Comparison of ENCODE assay signal across 1 cellular context in the genomic region with DNA sequence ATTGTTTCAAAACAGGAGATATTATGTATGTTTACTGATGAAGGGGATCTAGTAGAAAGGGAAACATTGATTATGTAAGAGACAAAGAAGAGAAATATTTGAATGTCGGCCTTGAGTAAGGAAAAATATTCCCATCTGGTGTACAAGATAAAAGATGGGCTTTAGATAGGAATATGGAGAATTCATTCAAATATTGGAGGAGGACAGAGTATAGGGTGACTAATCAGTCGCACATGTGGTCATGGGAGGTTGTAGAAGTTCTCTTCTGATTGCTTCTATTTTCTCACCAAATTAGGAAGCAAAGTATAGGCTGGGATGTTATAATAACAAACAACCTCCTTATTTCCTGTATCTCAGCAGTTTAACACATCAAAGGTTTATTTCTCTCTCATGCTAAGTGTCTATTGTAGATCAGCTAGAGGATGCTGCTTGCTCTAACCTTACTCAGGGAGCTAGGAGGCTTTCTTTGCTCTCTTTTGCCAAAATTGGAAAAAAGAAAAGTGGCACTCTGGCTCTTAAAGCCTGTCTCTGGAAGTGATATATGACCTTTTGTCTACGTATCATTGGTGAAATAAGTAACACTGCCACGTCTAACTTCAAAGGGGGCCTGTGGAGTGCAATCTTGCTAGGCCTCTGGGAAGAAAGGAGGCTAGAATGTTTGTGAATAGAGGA.
A peak's percentile ranks its signal among the peaks of the same experiment; 100 is the strongest.
TF ChIP-seq lines count a peak whose summit lies in the region.

No MANE protein-coding gene starts in this region.

TF ChIP-seq in K562, 482 proteins besides CTCF, POLR2A, EP300 and RAD21 (continued from another document):
- TF ChIP-seq CREB3L1 (IDR thresholded peaks at IDR 0.05; ENCODE audit: borderline replicate concordance, low read depth) = peak; percentile 41; the same call in 1 of the 2 replicates
- no peak for TF ChIP-seq THRAP3 (IDR thresholded peaks at IDR 0.05; ENCODE audit: borderline replicate concordance)
- TF ChIP-seq SRF (CRISPR knock-in tag; IDR thresholded peaks at IDR 0.05) = peak in 1 of 2 experiments; percentile 91; a peak in 2 of 4 replicates
- TF ChIP-seq NONO (IDR thresholded peaks at IDR 0.05; ENCODE audit: low read depth in 2 of 2, low read length in 1 of 2) = no peak
- TF ChIP-seq ZNF239 (CRISPR knock-in tag; IDR thresholded peaks at IDR 0.05) = no peak
- TF ChIP-seq MGA (IDR thresholded peaks at IDR 0.05) = peak; percentile 29; the same call in 1 of the 2 replicates
- TF ChIP-seq SMARCA4 (IDR thresholded peaks at IDR 0.05) = peak; percentile 65
- no peak for TF ChIP-seq HDAC6 (IDR thresholded peaks at IDR 0.05; ENCODE audit: low read depth, low read length)
- TF ChIP-seq TCF3 (CRISPR knock-in tag; IDR thresholded peaks at IDR 0.05) = peak; percentile 56
- TF ChIP-seq ZNF644 (tag; IDR thresholded peaks at IDR 0.05; ENCODE audit: low read depth) = peak; percentile 73; the same call in 1 of the 2 replicates
- TF ChIP-seq, protein P1, sequence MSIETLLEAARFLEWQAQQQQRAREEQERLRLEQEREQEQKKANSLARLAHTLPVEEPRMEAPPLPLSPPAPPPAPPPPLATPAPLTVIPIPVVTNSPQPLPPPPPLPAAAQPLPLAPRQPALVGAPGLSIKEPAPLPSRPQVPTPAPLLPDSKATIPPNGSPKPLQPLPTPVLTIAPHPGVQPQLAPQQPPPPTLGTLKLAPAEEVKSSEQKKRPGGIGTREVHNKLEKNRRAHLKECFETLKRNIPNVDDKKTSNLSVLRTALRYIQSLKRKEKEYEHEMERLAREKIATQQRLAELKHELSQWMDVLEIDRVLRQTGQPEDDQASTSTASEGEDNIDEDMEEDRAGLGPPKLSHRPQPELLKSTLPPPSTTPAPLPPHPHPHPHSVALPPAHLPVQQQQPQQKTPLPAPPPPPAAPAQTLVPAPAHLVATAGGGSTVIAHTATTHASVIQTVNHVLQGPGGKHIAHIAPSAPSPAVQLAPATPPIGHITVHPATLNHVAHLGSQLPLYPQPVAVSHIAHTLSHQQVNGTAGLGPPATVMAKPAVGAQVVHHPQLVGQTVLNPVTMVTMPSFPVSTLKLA (conservative IDR thresholded peaks at IDR 0.05) = 0 out of 4 replicates have a peak, but pooled peaks of 1 of the 2 experiments have one; percentile 25
- TF ChIP-seq ZNF507 (tag; conservative IDR thresholded peaks at IDR 0.05) = no peak
- TF ChIP-seq, protein P2, sequence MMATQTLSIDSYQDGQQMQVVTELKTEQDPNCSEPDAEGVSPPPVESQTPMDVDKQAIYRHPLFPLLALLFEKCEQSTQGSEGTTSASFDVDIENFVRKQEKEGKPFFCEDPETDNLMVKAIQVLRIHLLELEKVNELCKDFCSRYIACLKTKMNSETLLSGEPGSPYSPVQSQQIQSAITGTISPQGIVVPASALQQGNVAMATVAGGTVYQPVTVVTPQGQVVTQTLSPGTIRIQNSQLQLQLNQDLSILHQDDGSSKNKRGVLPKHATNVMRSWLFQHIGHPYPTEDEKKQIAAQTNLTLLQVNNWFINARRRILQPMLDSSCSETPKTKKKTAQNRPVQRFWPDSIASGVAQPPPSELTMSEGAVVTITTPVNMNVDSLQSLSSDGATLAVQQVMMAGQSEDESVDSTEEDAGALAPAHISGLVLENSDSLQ (IDR thresholded peaks at IDR 0.05) = peak; percentile 87
- TF ChIP-seq, protein P3, sequence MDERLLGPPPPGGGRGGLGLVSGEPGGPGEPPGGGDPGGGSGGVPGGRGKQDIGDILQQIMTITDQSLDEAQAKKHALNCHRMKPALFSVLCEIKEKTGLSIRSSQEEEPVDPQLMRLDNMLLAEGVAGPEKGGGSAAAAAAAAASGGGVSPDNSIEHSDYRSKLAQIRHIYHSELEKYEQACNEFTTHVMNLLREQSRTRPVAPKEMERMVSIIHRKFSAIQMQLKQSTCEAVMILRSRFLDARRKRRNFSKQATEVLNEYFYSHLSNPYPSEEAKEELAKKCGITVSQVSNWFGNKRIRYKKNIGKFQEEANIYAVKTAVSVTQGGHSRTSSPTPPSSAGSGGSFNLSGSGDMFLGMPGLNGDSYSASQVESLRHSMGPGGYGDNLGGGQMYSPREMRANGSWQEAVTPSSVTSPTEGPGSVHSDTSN (CRISPR knock-in tag; IDR thresholded peaks at IDR 0.05; ENCODE audit: low read depth) = no peak
- TF ChIP-seq, protein P3 (tag; conservative IDR thresholded peaks at IDR 0.05; ENCODE audit: low read depth) = peak; percentile 70
- TF ChIP-seq MTA2 (IDR thresholded peaks at IDR 0.05; ENCODE audit: low read depth) = peak; percentile 46
- TF ChIP-seq FOXM1 (IDR thresholded peaks at IDR 0.05; ENCODE audit: low read depth) = 0 out of 2 replicates have a peak, but pooled peaks have one; percentile 38
- TF ChIP-seq FOXM1 (CRISPR knock-in tag; IDR thresholded peaks at IDR 0.05; ENCODE audit: low read depth) = no peak
- no peak for TF ChIP-seq KAT2B (IDR thresholded peaks at IDR 0.05; ENCODE audit: low read depth, low read length)
- TF ChIP-seq ARID1B (IDR thresholded peaks at IDR 0.05) = peak; percentile 87
- TF ChIP-seq GATA2 (CRISPR knock-in tag; IDR thresholded peaks at IDR 0.05) = peak; percentile 5; the same call in 1 of the 2 replicates
- TF ChIP-seq ZNF311 (CRISPR knock-in tag; IDR thresholded peaks at IDR 0.05) = no peak
- peak; percentile 10 for TF ChIP-seq TAF9B (IDR thresholded peaks at IDR 0.05; ENCODE audit: partially characterized antibody)
- TF ChIP-seq DDX20 (tag; IDR thresholded peaks at IDR 0.05; ENCODE audit: low read depth) = peak; percentile 27; the same call in 1 of the 2 replicates
- TF ChIP-seq SMARCE1 (IDR thresholded peaks at IDR 0.05) = peak; percentile 79
- TF ChIP-seq C11orf30 (IDR thresholded peaks at IDR 0.05; ENCODE audit: low read depth) = peak; percentile 10; the same call in 1 of the 2 replicates
- no peak for TF ChIP-seq ZNF766 (CRISPR knock-in tag; conservative IDR thresholded peaks at IDR 0.05)
- TF ChIP-seq TEAD4 (IDR thresholded peaks at IDR 0.05; ENCODE audit: low read length) = peak; percentile 70; the same call in 1 of the 2 replicates
- TF ChIP-seq TEAD4 (CRISPR knock-in tag; IDR thresholded peaks at IDR 0.05; ENCODE audit: borderline replicate concordance) = no peak
- TF ChIP-seq NCOA2 (IDR thresholded peaks at IDR 0.05; ENCODE audit: partially characterized antibody in 2 of 2) = peak in 1 of 2 experiments; percentile 17
- TF ChIP-seq CEBPG (CRISPR knock-in tag; IDR thresholded peaks at IDR 0.05) = no peak
- TF ChIP-seq CEBPG (tag; conservative IDR thresholded peaks at IDR 0.05 in 1 of 2, IDR thresholded peaks at IDR 0.05 in 1 of 2) = peak in 1 of 2 experiments; percentile 65; a peak in 2 of 4 replicates
- TF ChIP-seq, protein P4, sequence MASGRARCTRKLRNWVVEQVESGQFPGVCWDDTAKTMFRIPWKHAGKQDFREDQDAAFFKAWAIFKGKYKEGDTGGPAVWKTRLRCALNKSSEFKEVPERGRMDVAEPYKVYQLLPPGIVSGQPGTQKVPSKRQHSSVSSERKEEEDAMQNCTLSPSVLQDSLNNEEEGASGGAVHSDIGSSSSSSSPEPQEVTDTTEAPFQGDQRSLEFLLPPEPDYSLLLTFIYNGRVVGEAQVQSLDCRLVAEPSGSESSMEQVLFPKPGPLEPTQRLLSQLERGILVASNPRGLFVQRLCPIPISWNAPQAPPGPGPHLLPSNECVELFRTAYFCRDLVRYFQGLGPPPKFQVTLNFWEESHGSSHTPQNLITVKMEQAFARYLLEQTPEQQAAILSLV (tag; IDR thresholded peaks at IDR 0.05) = no peak
- no peak for TF ChIP-seq MTA1 (IDR thresholded peaks at IDR 0.05; ENCODE audit: borderline replicate concordance)
- TF ChIP-seq RFX5 (IDR thresholded peaks at IDR 0.05; ENCODE audit: low read depth, low read length) = no peak
- TF ChIP-seq NFE2 (IDR thresholded peaks at IDR 0.05; ENCODE audit: low read depth) = peak; percentile 13; the same call in 1 of the 2 replicates
- TF ChIP-seq JUND (IDR thresholded peaks at IDR 0.05; ENCODE audit: borderline replicate concordance, low read depth, low read length) = peak; percentile 73; the same call in 1 of the 2 replicates
- TF ChIP-seq JUND (tag; IDR thresholded peaks at IDR 0.05; ENCODE audit: borderline replicate concordance, low read depth, low read length) = peak; percentile 60; the same call in 1 of the 3 replicates
- peak; percentile 7 for TF ChIP-seq TAF1 (IDR thresholded peaks at IDR 0.05; ENCODE audit: control insufficient read depth, extremely low read depth, insufficient read depth, low read length, severe bottlenecking)
- peak; percentile 74 for TF ChIP-seq CBFA2T3 (IDR thresholded peaks at IDR 0.05)
- TF ChIP-seq SMARCA5 (IDR thresholded peaks at IDR 0.05) = no peak
